Comparison of ENCODE assay signal across 8 cellular contexts in genomic region chr2:95686056-95686825, GRCh38.
DNase-seq lines count a peak whose midpoint lies in the region; ATAC-seq, FAIRE-seq and TF ChIP-seq lines count a peak whose summit lies in the region.
"Not testable (repeated sequence)": the region's sequence is repeated elsewhere in the genome, so short reads cannot be mapped to it uniquely, and the experiment has no call there.

No MANE protein-coding gene starts in this region.

- CTCF ChIA-PET in BJ (lab: Yijun Ruan, JAX): not testable (repeated sequence)

- peaks cover 59% of the 10 kb centered on the region for H3K4me1 Mint-ChIP-seq in HFFc6 (ENCODE audit: low read depth)

- not testable (repeated sequence) for H3K4me3 ChIP-seq in BJ (ENCODE audit: low read depth, low read length); RWPE2 (ENCODE audit: severe bottlenecking); brain microvascular endothelial cell (ENCODE audit: low read depth, low read length); fibroblast of lung (replicated peaks in 1 of 4; ENCODE audit: control extremely low read depth in 1 of 4, insufficient read depth in 1 of 4, low read depth in 3 of 4, low read length in 4 of 4); pancreas; vagina

- H3K27me3 ChIP-seq in BJ (ENCODE audit: control insufficient read depth, insufficient read depth, low read length); RWPE2 (ENCODE audit: insufficient read depth, poor library complexity, severe bottlenecking); brain microvascular endothelial cell (replicated peaks); fibroblast of lung (ENCODE audit: control insufficient read depth, insufficient read depth, low read length); pancreas; vagina: not testable (repeated sequence)

- TF ChIP-seq POLR2A in vagina (IDR thresholded peaks at IDR 0.05): not testable (repeated sequence)

- peak overlapping the region; percentile 83 for H3K27ac Mint-ChIP-seq in HFFc6

- not testable (repeated sequence) for H3K9me3 Mint-ChIP-seq in HFFc6

- peak overlapping the region; percentile 62 for H3K4me3 Mint-ChIP-seq in HFFc6

- H3K9me3 ChIP-seq in RWPE2 (ENCODE audit: severe bottlenecking); fibroblast of lung (ENCODE audit: control insufficient read depth, insufficient read depth, low read depth, low read length); pancreas; vagina: not testable (repeated sequence)

- not testable (repeated sequence) for TF ChIP-seq CTCF in BJ (IDR thresholded peaks at IDR 0.05; ENCODE audit: insufficient read depth, low read depth, low read length); HFFc6 (IDR thresholded peaks at IDR 0.05); RWPE2 (IDR thresholded peaks at IDR 0.05; ENCODE audit: poor library complexity, severe bottlenecking); brain microvascular endothelial cell (IDR thresholded peaks at IDR 0.05; ENCODE audit: low read depth, low read length, missing control alignments); fibroblast of lung (conservative IDR thresholded peaks at IDR 0.05 in 1 of 2, IDR thresholded peaks at IDR 0.05 in 1 of 2; ENCODE audit: low read depth in 1 of 2, low read length in 2 of 2); pancreas (IDR thresholded peaks at IDR 0.05); vagina (IDR thresholded peaks at IDR 0.05)

- ATAC-seq in RWPE2 (ENCODE audit: low read depth) (peak; percentile 71), left colon (peak; percentile 36), pancreas (peak in 3 of 4 donors; percentile 14 to 61 (median 20))

- H3K27ac ChIP-seq in RWPE2 (ENCODE audit: poor library complexity, severe bottlenecking) (peak overlapping the region; percentile 60), vagina (peak overlapping the region; percentile 61)
- not testable (repeated sequence) for H3K27ac ChIP-seq in brain microvascular endothelial cell; fibroblast of lung (ENCODE audit: insufficient read depth, low read length); pancreas

- 58 to 66% methylated on average over 5 of the region's 5 CpGs for WGBS in pancreas, 2 donors

- DNase-seq in BJ (ENCODE audit: low read depth) (peak; percentile 67), HFFc6 (peak; percentile 65), brain microvascular endothelial cell (peak; percentile 16), fibroblast of lung (ENCODE audit: low read depth in 2 of 2) (peak; percentile 77), pancreas (peak in 1 of 6 donors; percentile 12)
- not testable (repeated sequence) for DNase-seq in RWPE2 (ENCODE audit: low spot score); left colon; vagina (ENCODE audit: extremely low spot score in 2 of 2)

- H3K4me1 ChIP-seq in RWPE2 (ENCODE audit: insufficient read depth, poor library complexity, severe bottlenecking) (peaks cover 12% of the 10 kb centered on the region), fibroblast of lung (ENCODE audit: control insufficient read depth, extremely low read depth, insufficient read depth, low read length) (peaks cover 12% of the 10 kb centered on the region), vagina (peaks cover 28% of the 10 kb centered on the region)
- not testable (repeated sequence) for H3K4me1 ChIP-seq in pancreas

- not testable (repeated sequence) for H4K20me1 ChIP-seq in fibroblast of lung (ENCODE audit: control insufficient read depth, extremely low read depth, insufficient read depth, low read length)

- POLR2A ChIA-PET in BJ (lab: Charles Lee): not testable (repeated sequence)

- H3K36me3 Mint-ChIP-seq in HFFc6 (ENCODE audit: low read depth): not testable (repeated sequence)

- intact Hi-C loops in left colon (cut with DNase I, micrococcal nuclease); pancreas (cut with DNase I); vagina (cut with DNase I): not testable (repeated sequence)

- not testable (repeated sequence) for H3K79me2 ChIP-seq in fibroblast of lung (ENCODE audit: control insufficient read depth, insufficient read depth, low read length)

- peak overlapping the region; percentile 52 for H3K4me2 ChIP-seq in fibroblast of lung (ENCODE audit: extremely low read depth, insufficient read depth, low read length)

- H3K9ac ChIP-seq in fibroblast of lung (ENCODE audit: insufficient read depth, low read length): not testable (repeated sequence)

- in situ Hi-C loops in brain microvascular endothelial cell (cut with HindIII; ENCODE audit: low pct_ligation_motif_present, low sequenced_read_pairs): not testable (repeated sequence)

- not testable (repeated sequence) for H2AFZ ChIP-seq in fibroblast of lung (ENCODE audit: low read length)

- not testable (repeated sequence) for H3K36me3 ChIP-seq in BJ (ENCODE audit: control insufficient read depth, insufficient read depth, low read length); RWPE2 (ENCODE audit: low read depth); brain microvascular endothelial cell (replicated peaks); fibroblast of lung (ENCODE audit: control insufficient read depth, insufficient read depth, low read length); pancreas; vagina

- not testable (repeated sequence) for H3K27me3 Mint-ChIP-seq in HFFc6 (ENCODE audit: insufficient read depth)

- not testable (repeated sequence) for FAIRE-seq in pancreas (lab: Jason Lieb, UNC)

Comparison
In these comparisons a context has a peak if more than half of its experiments do, and no peak if none do; other contexts are left out.
1. ATAC-seq: peak in every context shown above with its lines; median percentile 71 in RWPE2; 36 in left colon; 20 in pancreas.